ENCODE assay signal across 32 cellular contexts in genomic region chr17:5022171-5022711, GRCh38. TPM values are rescaled to one million over a fixed set of nuclear protein-coding genes. Genes with fewer than 3 reads are reported as not detected.
"Had no signal": no experiment of that assay in that cellular context is flagged by ENCODE, and none has a peak within 500 bp of the region (broad histone marks: within the 10 kb centered on the region; RNA-seq: fewer than 3 reads in every experiment).

No MANE protein-coding gene starts in this region.

- ATAC-seq: activated CD4-positive, alpha-beta T cell treated with anti-CD3 and anti-CD28 coated beads for 36 hours; activated CD8-positive, alpha-beta T cell treated with anti-CD3 and anti-CD28 coated beads for 36 hours; activated T-cell treated with anti-CD3 and anti-CD28 coated beads, Interleukin-2, amount 50 U/mL, for 4 hours; activated T-helper 17 cell treated with anti-CD3 and anti-CD28 coated beads, Interleukin-2, amount 50 U/mL, for 72 hours; effector memory CD8-positive, alpha-beta T cell; foreskin keratinocyte; gastrocnemius medialis had no signal

- H3K9me3 Mint-ChIP-seq: activated CD4-positive, alpha-beta T cell treated with anti-CD3 and anti-CD28 coated beads, Interleukin-2, amount 10 ng/mL, durations not matched to agents 7 days and 5 days; activated CD8-positive, alpha-beta T cell treated with anti-CD3 and anti-CD28 coated beads for 36 hours; activated T-cell treated with anti-CD3 and anti-CD28 coated beads, Interleukin-2, amount 50 U/mL, for 4 hours; activated T-helper 17 cell treated with anti-CD3 and anti-CD28 coated beads, Interleukin-2, amount 50 U/mL, for 72 hours; central memory CD8-positive, alpha-beta T cell; effector memory CD8-positive, alpha-beta T cell had no signal

- H3K27ac ChIP-seq: brain microvascular endothelial cell, esophagus muscularis mucosa, foreskin keratinocyte, gastrocnemius medialis had no signal

- H3K9me3 ChIP-seq: esophagus muscularis mucosa, gastrocnemius medialis had no signal

- H3K27ac Mint-ChIP-seq: activated CD4-positive, alpha-beta T cell treated with anti-CD3 and anti-CD28 coated beads for 36 hours; activated CD4-positive, alpha-beta T cell treated with anti-CD3 and anti-CD28 coated beads, Interleukin-2, amount 10 ng/mL, durations not matched to agents 7 days and 5 days; activated CD8-positive, alpha-beta T cell treated with anti-CD3 and anti-CD28 coated beads for 36 hours; activated naive CD8-positive, alpha-beta T cell; activated T-helper 17 cell treated with anti-CD3 and anti-CD28 coated beads, Interleukin-2, amount 50 U/mL, for 72 hours; effector memory CD8-positive, alpha-beta T cell had no signal

- H3K36me3 Mint-ChIP-seq: activated naive CD8-positive, alpha-beta T cell had no signal

- H3K4me1 ChIP-seq: esophagus muscularis mucosa, foreskin keratinocyte had no signal

- H3K27me3 ChIP-seq: brain microvascular endothelial cell, esophagus muscularis mucosa, foreskin keratinocyte, gastrocnemius medialis had no signal

- H3K4me3 ChIP-seq: esophagus muscularis mucosa, gastrocnemius medialis had no signal

- H3K4me3 Mint-ChIP-seq: activated CD4-positive, alpha-beta T cell treated with anti-CD3 and anti-CD28 coated beads for 36 hours; activated CD4-positive, alpha-beta T cell treated with anti-CD3 and anti-CD28 coated beads, Interleukin-2, amount 10 ng/mL, durations not matched to agents 7 days and 5 days; activated CD8-positive, alpha-beta T cell treated with anti-CD3 and anti-CD28 coated beads for 36 hours; activated naive CD8-positive, alpha-beta T cell; activated T-cell treated with anti-CD3 and anti-CD28 coated beads, Interleukin-2, amount 50 U/mL, for 4 hours; activated T-helper 17 cell treated with anti-CD3 and anti-CD28 coated beads, Interleukin-2, amount 50 U/mL, for 72 hours; central memory CD8-positive, alpha-beta T cell; effector memory CD8-positive, alpha-beta T cell had no signal

- DNase-seq: activated CD4-positive, alpha-beta T cell treated with anti-CD3 and anti-CD28 coated beads for 36 hours; activated CD4-positive, alpha-beta T cell treated with anti-CD3 and anti-CD28 coated beads, Interleukin-2, amount 10 ng/mL, durations not matched to agents 7 days and 5 days; activated CD4-positive, alpha-beta T cell treated with anti-CD3 and anti-CD28 coated beads, Interleukin-2, amount 50 U/mL, for 48 hours; activated CD4-positive, CD25-positive, alpha-beta regulatory T cell; activated CD4-positive, CD25-positive, alpha-beta regulatory T cell treated with anti-CD3 and anti-CD28 coated beads, Interleukin-2, amount 50 U/mL, for 72 hours; activated CD8-positive, alpha-beta memory T cell treated with anti-CD3 and anti-CD28 coated beads for 24 hours; activated CD8-positive, alpha-beta T cell treated with anti-CD3 and anti-CD28 coated beads for 36 hours; activated effector memory CD4-positive, alpha-beta T cell treated with Interleukin-2 at 50 U/mL for 16 hours; activated gamma-delta T cell treated with Interleukin-2 at 50 U/mL for 16 hours; activated naive CD4-positive, alpha-beta T cell treated with anti-CD3 and anti-CD28 coated beads, Interleukin-2, amount 50 U/mL, for 16 hours; activated naive CD4-positive, alpha-beta T cell treated with Interleukin-2 at 50 U/mL for 16 hours; activated T-cell treated with anti-CD3 and anti-CD28 coated beads, Interleukin-2, amount 50 U/mL, for 4 hours; amniotic stem cell; anterior cingulate cortex; brain microvascular endothelial cell; cortex of kidney; dermis blood vessel endothelial cell; effector CD4-positive, alpha-beta T cell; effector memory CD8-positive, alpha-beta T cell; erythroblast; foreskin keratinocyte; gastrocnemius medialis; T-helper 2 cell had no signal

- H3K27me3 Mint-ChIP-seq: activated CD4-positive, alpha-beta T cell treated with anti-CD3 and anti-CD28 coated beads for 36 hours; activated CD4-positive, alpha-beta T cell treated with anti-CD3 and anti-CD28 coated beads, Interleukin-2, amount 10 ng/mL, durations not matched to agents 7 days and 5 days; activated CD8-positive, alpha-beta T cell treated with anti-CD3 and anti-CD28 coated beads for 36 hours; activated naive CD8-positive, alpha-beta T cell; activated T-helper 17 cell treated with anti-CD3 and anti-CD28 coated beads, Interleukin-2, amount 50 U/mL, for 72 hours; central memory CD8-positive, alpha-beta T cell; effector memory CD8-positive, alpha-beta T cell had no signal

RNA-seq across cellular contexts. Expression of gene SLC52A1, which starts 13.0 kb away (rescaled TPM):
- total RNA-seq: astrocyte, cardiac septum, cerebellum, esophagus muscularis mucosa, gastrocnemius medialis, glomerular endothelial cell had no signal
- polyA plus RNA-seq: adipose tissue had no signal
